Comparison of ENCODE assay signal across 1 cellular context in genomic region chr11:74636633-74637184, GRCh38.
TF ChIP-seq lines count a peak whose summit lies in the region.

No MANE protein-coding gene starts in this region.

TF ChIP-seq in K562, 482 proteins besides CTCF, POLR2A, EP300 and RAD21 (continued from another document):
- TF ChIP-seq JUNB (CRISPR knock-in tag; conservative IDR thresholded peaks at IDR 0.05) (0 out of 2 replicates have a peak, but pooled peaks have one; percentile 9), MYC (IDR thresholded peaks at IDR 0.05; ENCODE audit: low read depth, low read length) (peak; percentile 31; the same call in 1 of the 2 replicates), MYC (CRISPR knock-in tag; IDR thresholded peaks at IDR 0.05; ENCODE audit: borderline replicate concordance, low read depth) (no peak), ZNF589 (CRISPR knock-in tag; IDR thresholded peaks at IDR 0.05; ENCODE audit: low read depth) (peak; percentile 49; the same call in 1 of the 2 replicates), ZFX (CRISPR knock-in tag; IDR thresholded peaks at IDR 0.05) (no peak), JUND (IDR thresholded peaks at IDR 0.05; ENCODE audit: borderline replicate concordance, low read depth, low read length) (peak; percentile 82), JUND (tag; IDR thresholded peaks at IDR 0.05; ENCODE audit: borderline replicate concordance, low read depth, low read length) (peak; percentile 73; the same call in 2 of the 3 replicates), ZNF175 (CRISPR knock-in tag; IDR thresholded peaks at IDR 0.05; ENCODE audit: low read depth) (peak; percentile 83; the same call in 1 of the 2 replicates), ZNF395 (CRISPR knock-in tag; IDR thresholded peaks at IDR 0.05) (peak; percentile 30; the same call in 1 of the 2 replicates), ZNF592 (IDR thresholded peaks at IDR 0.05) (peak; percentile 81), L3MBTL2 (IDR thresholded peaks at IDR 0.05) (peak; percentile 53), TFAM (CRISPR knock-in tag; conservative IDR thresholded peaks at IDR 0.05) (no peak), BACH1 (tag; IDR thresholded peaks at IDR 0.05) (0 out of 2 replicates have a peak, but pooled peaks have one; percentile 20), ATF3 (IDR thresholded peaks at IDR 0.05) (peak; percentile 83), ATF3 (CRISPR knock-in tag; conservative IDR thresholded peaks at IDR 0.05) (no peak), JUN (IDR thresholded peaks at IDR 0.05; ENCODE audit: borderline replicate concordance, low read depth, low read length) (0 out of 2 replicates have a peak, but pooled peaks have one; percentile 28), JUN (CRISPR knock-in tag; IDR thresholded peaks at IDR 0.05; ENCODE audit: borderline replicate concordance) (no peak), ZMIZ1 (IDR thresholded peaks at IDR 0.05; ENCODE audit: low read depth in 2 of 2, low read length in 2 of 2) (no peak), ZNF766 (CRISPR knock-in tag; conservative IDR thresholded peaks at IDR 0.05) (0 out of 2 replicates have a peak, but pooled peaks have one; percentile 27)
